ENCODE assay signal across 8 cellular contexts in the genomic region with DNA sequence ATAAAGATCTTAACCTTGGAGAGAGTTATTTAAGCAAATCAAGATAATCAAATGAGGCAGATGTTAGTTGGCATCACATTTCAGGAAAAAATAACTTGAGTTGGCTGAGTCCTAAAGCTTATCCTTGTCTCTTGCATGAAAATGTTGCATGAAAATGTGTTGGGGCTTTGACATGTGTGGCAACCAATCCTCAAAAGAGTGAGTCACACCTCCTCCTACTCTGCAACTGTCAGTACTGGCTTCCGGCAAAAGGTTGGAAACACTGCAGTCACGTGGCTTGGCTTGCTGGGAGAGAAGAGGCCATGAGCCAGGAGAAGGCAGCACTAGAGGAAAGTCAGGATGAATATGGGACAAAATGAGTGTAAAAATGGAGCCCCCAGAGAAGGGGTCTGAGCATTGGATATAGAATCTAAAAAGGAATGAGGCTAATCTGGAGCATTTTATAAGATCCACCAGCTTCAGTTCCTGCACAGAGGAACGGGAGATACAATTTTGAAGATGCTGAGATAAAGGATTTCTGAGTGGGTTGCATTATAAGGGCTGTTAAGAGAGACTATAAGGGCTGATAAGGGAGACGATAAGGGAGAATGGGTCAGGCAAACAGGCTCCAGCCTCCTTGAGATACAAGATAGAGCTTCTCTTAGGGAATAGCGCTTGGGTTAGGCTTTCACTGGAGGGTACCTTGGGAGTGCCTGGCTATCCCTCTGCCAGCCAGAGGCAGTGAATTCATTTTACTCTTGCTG. TPM values are rescaled to one million over a fixed set of nuclear protein-coding genes. Genes with fewer than 3 reads are reported as not detected.
DNase-seq lines count a peak whose midpoint lies in the region; ATAC-seq, FAIRE-seq and TF ChIP-seq lines count a peak whose summit lies in the region.

No MANE protein-coding gene starts in this region.

- ATAC-seq in HG03354 (IDR thresholded peaks at IDR 0.05; ENCODE audit: poor library complexity, severe bottlenecking, unreplicated experiment) (no peak), HG02981 (IDR thresholded peaks at IDR 0.05; ENCODE audit: unreplicated experiment) (no peak)

- no peak for TF ChIP-seq POLR2A in H54 (IDR thresholded peaks at IDR 0.05; ENCODE audit: low read depth, low read length)

- intact Hi-C loops in head of caudate nucleus (cut with DNase I) = no loop called here

- peak; percentile 96 for FAIRE-seq in H54 (lab: Jason Lieb, UNC)

- DNase-seq in H54 (ENCODE audit: insufficient read length, low spot score) (peak; percentile 22), SK-N-DZ (ENCODE audit: low spot score) (peak; percentile 93), head of caudate nucleus (peak; percentile 42 to 93 (median 78)), renal cortical epithelial cell (ENCODE audit: low read depth) (peak; percentile 85), NCI-H345 (lab: John Stamatoyannopoulos, UW) (no peak), KBM-7 (no peak)

- in situ Hi-C loops in KBM-7 (cut with MboI; ENCODE audit: low pct_unique_long_range_greater_than_20kb, low sequenced_read_pairs) = no loop called here

RNA-seq across cellular contexts. Expression of a gene that starts 43.1 kb away (rescaled TPM):
- polyA plus RNA-seq in SK-N-DZ (2014; cell fraction: cytosol; rRNA removed) = not detected in 2 replicates
- not detected in 2 replicates for polyA plus RNA-seq in SK-N-DZ (2014; cell fraction: nucleus; rRNA removed)
- not detected in 2 replicates for total RNA-seq in renal cortical epithelial cell

Comparison
In these comparisons a context has a peak if more than half of its experiments do, and no peak if none do; other contexts are left out.
1. DNase-seq: peak in H54 (single experiment), SK-N-DZ (single experiment), head of caudate nucleus (42 of 42) and renal cortical epithelial cell (single experiment); none in NCI-H345 (single experiment) and KBM-7 (single experiment).